8 cellular contexts compared by ENCODE assay signal in the genomic region with DNA sequence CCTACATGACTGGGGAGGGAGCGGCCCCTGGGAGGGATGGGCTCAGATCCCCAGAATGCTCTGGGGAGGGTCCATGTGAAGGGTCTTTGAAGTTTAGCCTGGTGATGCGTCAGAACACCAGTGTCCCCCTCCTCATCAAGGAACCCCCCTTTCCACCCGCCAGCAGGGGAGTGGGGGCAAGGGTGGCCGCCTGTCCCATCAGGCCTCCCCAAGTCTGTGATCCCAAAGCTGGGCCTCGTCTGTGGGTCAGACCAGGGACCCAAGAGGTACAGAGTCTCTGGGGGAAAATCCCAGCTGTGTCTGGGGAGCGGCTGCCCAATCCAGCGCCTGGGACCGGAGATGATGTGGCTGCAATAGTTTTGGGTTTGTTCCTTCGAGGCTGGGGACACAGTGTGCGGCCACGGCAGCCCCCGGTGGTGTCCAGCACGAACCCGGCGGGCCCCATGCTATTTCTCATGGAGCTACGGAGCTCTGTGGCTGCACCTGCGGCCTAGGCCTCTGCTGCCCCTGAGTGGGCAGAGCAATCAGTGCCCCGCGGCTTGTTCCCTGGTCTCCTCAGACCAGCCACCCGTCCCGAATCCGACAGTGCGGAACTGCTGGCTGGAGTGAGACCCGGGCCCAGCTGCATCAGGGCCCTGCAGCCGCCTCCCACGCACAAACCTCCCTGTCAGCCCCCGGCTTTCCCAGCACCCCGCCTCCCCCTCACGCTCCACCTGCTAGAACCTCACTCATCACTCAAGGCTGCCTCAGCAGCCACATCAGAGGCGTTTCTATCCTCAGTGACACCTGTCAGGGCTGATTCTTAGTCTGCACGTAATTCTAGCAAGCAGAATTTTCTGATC. TPM values are rescaled to one million over a fixed set of nuclear protein-coding genes. Genes with fewer than 3 reads are reported as not detected.
DNase-seq lines count a peak whose midpoint lies in the region; ATAC-seq and TF ChIP-seq lines count a peak whose summit lies in the region.

No MANE protein-coding gene starts in this region.

- H3K36me3 Mint-ChIP-seq in activated naive CD4-positive, alpha-beta T cell treated with anti-CD3 and anti-CD28 coated beads, Interleukin-2, amount 10 ng/mL, durations not matched to agents 7 days and 5 days = no peaks in the 10 kb centered on the region

- no peak for TF ChIP-seq EP300 in sigmoid colon (IDR thresholded peaks at IDR 0.05)

- peaks cover 16% of the 10 kb centered on the region for H3K4me1 Mint-ChIP-seq in activated naive CD4-positive, alpha-beta T cell treated with anti-CD3 and anti-CD28 coated beads, Interleukin-2, amount 10 ng/mL, durations not matched to agents 7 days and 5 days

- H3K27me3 ChIP-seq in sigmoid colon (peaks cover 0 to 6% (median under 1%) of the 10 kb centered on the region in 3 donors), prostate gland (replicated peaks; ENCODE audit: insufficient read depth) (no peaks in the 10 kb centered on the region)

- no peak for TF ChIP-seq CTCF in GM12865 (IDR thresholded peaks at IDR 0.05; ENCODE audit: insufficient read depth, low read depth, low read length, missing control alignments)
- no peak for TF ChIP-seq CTCF in sigmoid colon (IDR thresholded peaks at IDR 0.05)
- no peak for TF ChIP-seq CTCF in prostate gland (IDR thresholded peaks at IDR 0.05)

- no peak overlapping the region for H3K4me3 Mint-ChIP-seq in activated naive CD4-positive, alpha-beta T cell treated with anti-CD3 and anti-CD28 coated beads, Interleukin-2, amount 10 ng/mL, durations not matched to agents 7 days and 5 days

- 62 to 68% methylated on average over 31 of the region's 31 CpGs for WGBS in sigmoid colon, 2 donors
- 74% methylated on average over 26 of the region's 31 CpGs for WGBS in prostate gland

- H3K27ac ChIP-seq in sigmoid colon (no peak overlapping the region), prostate gland (no peak overlapping the region)

- H3K4me3 ChIP-seq in GM12865 (ENCODE audit: low read depth, low read length) = no peak overlapping the region
- no peak overlapping the region for H3K4me3 ChIP-seq in sigmoid colon
- H3K4me3 ChIP-seq in prostate gland = no peak overlapping the region

- intact Hi-C loops in sigmoid colon (cut with DNase I) (no loop called here), prostate gland (cut with DNase I) (no loop called here)

- peaks cover 50% of the 10 kb centered on the region for H3K27me3 Mint-ChIP-seq in activated naive CD4-positive, alpha-beta T cell treated with anti-CD3 and anti-CD28 coated beads, Interleukin-2, amount 10 ng/mL, durations not matched to agents 7 days and 5 days

- ATAC-seq in GM19397 (IDR thresholded peaks at IDR 0.05; ENCODE audit: unreplicated experiment) = no peak
- ATAC-seq in GM21717 (IDR thresholded peaks at IDR 0.05; ENCODE audit: unreplicated experiment) = no peak

- DNase-seq in GM12865 (ENCODE audit: low read depth) (peak; percentile 65), NCI-H510A treated with DMSO at 0.1 percent for 48 hours (lab: John Stamatoyannopoulos, UW) (peak; percentile 88), sigmoid colon (peak; percentile 49), prostate gland (ENCODE audit: low spot score) (no peak), AG08396 (ENCODE audit: low spot score) (no peak)
- DNase-seq in activated naive CD4-positive, alpha-beta T cell treated with anti-CD3 and anti-CD28 coated beads, Interleukin-2, amount 10 ng/mL, durations not matched to agents 7 days and 5 days = peak; percentile 66

- TF ChIP-seq POLR2A in sigmoid colon (IDR thresholded peaks at IDR 0.05) = no peak
- TF ChIP-seq POLR2A in prostate gland (IDR thresholded peaks at IDR 0.05) = no peak

- H3K9me3 ChIP-seq in sigmoid colon (no peaks in the 10 kb centered on the region), prostate gland (no peaks in the 10 kb centered on the region)

- no peak overlapping the region for H3K27ac Mint-ChIP-seq in activated naive CD4-positive, alpha-beta T cell treated with anti-CD3 and anti-CD28 coated beads, Interleukin-2, amount 10 ng/mL, durations not matched to agents 7 days and 5 days

- no peaks in the 10 kb centered on the region for H3K36me3 ChIP-seq in sigmoid colon
- no peaks in the 10 kb centered on the region for H3K36me3 ChIP-seq in prostate gland

- H3K9me3 Mint-ChIP-seq in activated naive CD4-positive, alpha-beta T cell treated with anti-CD3 and anti-CD28 coated beads, Interleukin-2, amount 10 ng/mL, durations not matched to agents 7 days and 5 days = no peaks in the 10 kb centered on the region

- no peaks in the 10 kb centered on the region for H3K4me1 ChIP-seq in sigmoid colon
- no peaks in the 10 kb centered on the region for H3K4me1 ChIP-seq in prostate gland (replicated peaks)

- CTCF ChIA-PET in activated naive CD4-positive, alpha-beta T cell treated with anti-CD3 and anti-CD28 coated beads, Interleukin-2, amount 10 ng/mL, durations not matched to agents 7 days and 5 days (lab: Charles Lee) = interaction anchor here (0.8 kb wide), 1 partner anchor 32 kb away, joined by 3 read pairs; no protein-coding TSS in a partner anchor

RNA-seq across cellular contexts. Expression of gene SARDH, which starts 29.2 kb away (rescaled TPM):
- total RNA-seq in sigmoid colon (1 to 10 TPM in 3 of 4 donors, under 1 TPM in 1; 0.49 to 3.0 (median 2.4) TPM), prostate gland (1 to 10 TPM; 6.7 to 7.2 TPM)
- 1 to 10 TPM in 1 of 3 donors, under 1 TPM in 1, not detected in 1; 0.60 to 2.1 TPM for polyA plus RNA-seq in sigmoid colon

Comparison
In these comparisons a context has a peak if more than half of its experiments do, and no peak if none do; other contexts are left out.
1. DNase-seq: peak in GM12865 (single experiment), NCI-H510A treated with DMSO at 0.1 percent for 48 hours (single experiment), activated naive CD4-positive, alpha-beta T cell treated with anti-CD3 and anti-CD28 coated beads, Interleukin-2, amount 10 ng/mL, durations not matched to agents 7 days and 5 days (single experiment) and sigmoid colon (single experiment); none in prostate gland (single experiment) and AG08396 (single experiment).